9 cellular contexts compared by ENCODE assay signal in genomic region chr3:170689218-170689874, GRCh38.
DNase-seq lines count a peak whose midpoint lies in the region; ATAC-seq and TF ChIP-seq lines count a peak whose summit lies in the region.
"Had no signal": no experiment of that assay in that cellular context is flagged by ENCODE, and none has a peak within 500 bp of the region (broad histone marks: within the 10 kb centered on the region; RNA-seq: fewer than 3 reads in every experiment).

No MANE protein-coding gene starts in this region.

- H3K4me1 ChIP-seq in osteoblast (ENCODE audit: insufficient read depth, low read length): peaks cover 22% of the 10 kb centered on the region

- DNase-seq in DMS79 (lab: John Stamatoyannopoulos, UW): peak; percentile 84
- DNase-seq in NCI-H2196 treated with DMSO at 0.1 percent for 48 hours (lab: John Stamatoyannopoulos, UW; ENCODE audit: unreplicated experiment): peak; percentile 42
- DNase-seq in dermis microvascular lymphatic vessel endothelial cell (ENCODE audit: low read depth in 2 of 2): peak; percentile 25 to 68
- DNase-seq in osteoblast (ENCODE audit: insufficient read length, low spot score, missing footprints): peak; percentile 76
- DNase-seq in nephron progenitor cell: no peak
- DNase-seq in activated CD4-positive, alpha-beta memory T cell treated with anti-CD3 and anti-CD28 coated beads for 36 hours: no peak
- no peak for DNase-seq in midbrain (lab: John Stamatoyannopoulos, UW)

- no peaks in the 10 kb centered on the region for H3K36me3 Mint-ChIP-seq in nephron progenitor cell (ENCODE audit: low read depth)
- no peaks in the 10 kb centered on the region for H3K36me3 Mint-ChIP-seq in activated CD4-positive, alpha-beta memory T cell treated with anti-CD3 and anti-CD28 coated beads for 36 hours

- H3K36me3 ChIP-seq in osteoblast (ENCODE audit: insufficient read depth, low read length): no peaks in the 10 kb centered on the region

- POLR2A ChIA-PET in activated CD4-positive, alpha-beta memory T cell treated with anti-CD3 and anti-CD28 coated beads for 36 hours (lab: Charles Lee): no interaction called here

- H3K4me3 Mint-ChIP-seq in nephron progenitor cell: no peak overlapping the region
- no peak overlapping the region for H3K4me3 Mint-ChIP-seq in activated CD4-positive, alpha-beta memory T cell treated with anti-CD3 and anti-CD28 coated beads for 36 hours

- no peak for ATAC-seq in GM21825 (IDR thresholded peaks at IDR 0.05; ENCODE audit: unreplicated experiment)

- H3K9me3 ChIP-seq in osteoblast (ENCODE audit: low read depth, low read length): no peaks in the 10 kb centered on the region

- H3K27me3 Mint-ChIP-seq in nephron progenitor cell (ENCODE audit: low read depth, poor library complexity): peaks cover 3% of the 10 kb centered on the region
- H3K27me3 Mint-ChIP-seq in activated CD4-positive, alpha-beta memory T cell treated with anti-CD3 and anti-CD28 coated beads for 36 hours: no peaks in the 10 kb centered on the region

- H3K79me2 ChIP-seq in osteoblast (ENCODE audit: insufficient read depth, low read length): no peaks in the 10 kb centered on the region

- peaks cover 5% of the 10 kb centered on the region for H3K4me1 Mint-ChIP-seq in nephron progenitor cell
- H3K4me1 Mint-ChIP-seq in activated CD4-positive, alpha-beta memory T cell treated with anti-CD3 and anti-CD28 coated beads for 36 hours (ENCODE audit: low read depth): peaks cover 2% of the 10 kb centered on the region

- no peaks in the 10 kb centered on the region for H3K27me3 ChIP-seq in osteoblast (ENCODE audit: insufficient read depth, low read length)

- H3K4me3 ChIP-seq in osteoblast (ENCODE audit: insufficient read depth, low read length): no peak overlapping the region

- intact Hi-C loops in activated CD4-positive, alpha-beta memory T cell treated with anti-CD3 and anti-CD28 coated beads for 36 hours (cut with micrococcal nuclease): no loop called here

- no peaks in the 10 kb centered on the region for H4K20me1 ChIP-seq in osteoblast (ENCODE audit: insufficient read depth, low read length)

- H3K4me2 ChIP-seq in osteoblast (ENCODE audit: insufficient read depth, low read length): no peak overlapping the region

- no peak overlapping the region for H3K27ac Mint-ChIP-seq in nephron progenitor cell
- H3K27ac Mint-ChIP-seq in activated CD4-positive, alpha-beta memory T cell treated with anti-CD3 and anti-CD28 coated beads for 36 hours: no peak overlapping the region

- peak overlapping the region; percentile 64 for H2AFZ ChIP-seq in osteoblast (ENCODE audit: low read length)

- peak overlapping the region; percentile 78 for H3K27ac ChIP-seq in osteoblast (ENCODE audit: low read depth, low read length)
- H3K27ac ChIP-seq: HL-60 had no signal

- CTCF ChIA-PET in activated CD4-positive, alpha-beta memory T cell treated with anti-CD3 and anti-CD28 coated beads for 36 hours (lab: Charles Lee): interaction anchor here (1.0 to 2.5 kb wide), 2 partner anchors 122 to 276 kb away, joined by 4 to 23 read pairs; no protein-coding TSS in a partner anchor

- no peak for TF ChIP-seq CTCF in osteoblast (IDR thresholded peaks at IDR 0.05; ENCODE audit: extremely low read depth, low read depth, low read length)
- TF ChIP-seq CTCF in nephron progenitor cell (IDR thresholded peaks at IDR 0.05): no peak

- H3K9me3 Mint-ChIP-seq in nephron progenitor cell: peaks cover 21% of the 10 kb centered on the region
- no peaks in the 10 kb centered on the region for H3K9me3 Mint-ChIP-seq in activated CD4-positive, alpha-beta memory T cell treated with anti-CD3 and anti-CD28 coated beads for 36 hours

Comparison
In these comparisons a context has a peak if more than half of its experiments do, and no peak if none do; other contexts are left out.
1. DNase-seq: peak in DMS79 (single experiment), NCI-H2196 treated with DMSO at 0.1 percent for 48 hours (single experiment), dermis microvascular lymphatic vessel endothelial cell (2 of 2) and osteoblast (single experiment); none in nephron progenitor cell (single experiment), activated CD4-positive, alpha-beta memory T cell treated with anti-CD3 and anti-CD28 coated beads for 36 hours (single experiment) and midbrain (single experiment).